8 cellular contexts compared by ENCODE assay signal in genomic region chr14:53432378-53432802, GRCh38.
DNase-seq lines count a peak whose midpoint lies in the region; ATAC-seq and TF ChIP-seq lines count a peak whose summit lies in the region.

No MANE protein-coding gene starts in this region.

- peak; percentile 72 for TF ChIP-seq CTCF in RWPE1 (conservative IDR thresholded peaks at IDR 0.05; ENCODE audit: low read depth)

- H3K27ac ChIP-seq in RWPE1: no peak overlapping the region

- in situ Hi-C loops in Caki2 (cut with HindIII; ENCODE audit: low pct_unique_long_range_greater_than_20kb, low sequenced_read_pairs): no loop called here

- CTCF ChIA-PET in RWPE1 (lab: Yijun Ruan, JAX): no interaction called here

- DNase-seq in Caki2 (ENCODE audit: low read depth) (peak; percentile 28), HK-2 (ENCODE audit: unreplicated experiment) (peak; percentile 11), RWPE1 (ENCODE audit: low spot score) (peak; percentile 57), pons (ENCODE audit: low spot score) (peak; percentile 11), NCI-H2196 treated with DMSO at 0.1 percent for 48 hours (lab: John Stamatoyannopoulos, UW; ENCODE audit: unreplicated experiment) (no peak)

- ATAC-seq in GM19023 (IDR thresholded peaks at IDR 0.05; ENCODE audit: unreplicated experiment) (peak; percentile 67), esophagus mucosa (peak; percentile 62), GM19452 (IDR thresholded peaks at IDR 0.05; ENCODE audit: unreplicated experiment) (no peak)

- POLR2A ChIA-PET in RWPE1 (lab: Yijun Ruan, JAX; ENCODE audit: low non-redundant PET): no interaction called here
